In genomic region chr2:99559075-99559662, GRCh38 we compare ENCODE assay signal across 1 cellular context.
A peak's percentile ranks its signal among the peaks of the same experiment; 100 is the strongest.
TF ChIP-seq lines count a peak whose summit lies in the region.

No MANE protein-coding gene starts in this region.

TF ChIP-seq in HepG2, 621 proteins besides CTCF, POLR2A, EP300 and RAD21 (continued from another document and continues in another):
- TF ChIP-seq ZNF784 (CRISPR knock-in tag; IDR thresholded peaks at IDR 0.05; ENCODE audit: borderline replicate concordance) (no peak), PCBP1 (IDR thresholded peaks at IDR 0.05; ENCODE audit: borderline replicate concordance, low read depth, low read length) (no peak), ZBTB8A (CRISPR knock-in tag; IDR thresholded peaks at IDR 0.05; ENCODE audit: borderline replicate concordance, low read depth) (no peak), CCAR2 (optimal IDR thresholded peaks at IDR 0.05; ENCODE audit: low read depth, low read length) (no peak), ZSCAN9 (CRISPR knock-in tag; IDR thresholded peaks at IDR 0.05; ENCODE audit: borderline replicate concordance) (0 out of 2 replicates have a peak, but pooled peaks have one; percentile 37), ZHX1 (CRISPR knock-in tag; IDR thresholded peaks at IDR 0.05; ENCODE audit: low read depth) (no peak), ZNF292 (CRISPR knock-in tag; IDR thresholded peaks at IDR 0.05; ENCODE audit: borderline replicate concordance, low read depth) (no peak), WIZ (CRISPR knock-in tag; IDR thresholded peaks at IDR 0.05) (no peak), ZNF124 (CRISPR knock-in tag; IDR thresholded peaks at IDR 0.05) (peak; percentile 63; the same call in 1 of the 2 replicates), PLSCR1 (CRISPR knock-in tag; IDR thresholded peaks at IDR 0.05; ENCODE audit: borderline replicate concordance) (no peak), ZNF101 (CRISPR knock-in tag; IDR thresholded peaks at IDR 0.05; ENCODE audit: borderline replicate concordance, low read depth) (no peak), ERF (CRISPR knock-in tag; IDR thresholded peaks at IDR 0.05) (peak; percentile 60; the same call in 1 of the 2 replicates), ZBTB1 (CRISPR knock-in tag; IDR thresholded peaks at IDR 0.05; ENCODE audit: borderline replicate concordance) (no peak), KLF13 (CRISPR knock-in tag; IDR thresholded peaks at IDR 0.05) (no peak), THAP9 (CRISPR knock-in tag; IDR thresholded peaks at IDR 0.05; ENCODE audit: borderline replicate concordance) (no peak), ZNF775 (CRISPR knock-in tag; IDR thresholded peaks at IDR 0.05; ENCODE audit: borderline replicate concordance) (no peak), ZNF644 (CRISPR knock-in tag; IDR thresholded peaks at IDR 0.05; ENCODE audit: low read depth) (no peak), ZUFSP (CRISPR knock-in tag; IDR thresholded peaks at IDR 0.05; ENCODE audit: borderline replicate concordance) (no peak), ZNF567 (CRISPR knock-in tag; IDR thresholded peaks at IDR 0.05; ENCODE audit: borderline replicate concordance) (no peak), ZNF816 (CRISPR knock-in tag; IDR thresholded peaks at IDR 0.05; ENCODE audit: borderline replicate concordance) (no peak), ATF2 (CRISPR knock-in tag; IDR thresholded peaks at IDR 0.05) (peak; percentile 49; the same call in 1 of the 2 replicates), ZNF280D (CRISPR knock-in tag; IDR thresholded peaks at IDR 0.05) (no peak), AGO1 (IDR thresholded peaks at IDR 0.05; ENCODE audit: low read depth, low read length, poor library complexity, severe bottlenecking) (no peak), ZNF251 (CRISPR knock-in tag; IDR thresholded peaks at IDR 0.05) (no peak), FOSL1 (CRISPR knock-in tag; IDR thresholded peaks at IDR 0.05; ENCODE audit: borderline replicate concordance) (no peak), MAX (IDR thresholded peaks at IDR 0.05) (no peak), HOXA7 (CRISPR knock-in tag; IDR thresholded peaks at IDR 0.05) (no peak), ZFP1 (CRISPR knock-in tag; IDR thresholded peaks at IDR 0.05) (no peak), ATF7-NPFF (CRISPR knock-in tag; IDR thresholded peaks at IDR 0.05; ENCODE audit: low read depth) (no peak), DMAP1 (CRISPR knock-in tag; IDR thresholded peaks at IDR 0.05) (no peak), KDM5B (CRISPR knock-in tag; IDR thresholded peaks at IDR 0.05; ENCODE audit: borderline replicate concordance) (peak; percentile 31; the same call in 1 of the 2 replicates), PRPF4 (IDR thresholded peaks at IDR 0.05; ENCODE audit: low read depth, low read length, poor library complexity, severe bottlenecking) (no peak), ARNT (IDR thresholded peaks at IDR 0.05) (no peak), NFAT5 (CRISPR knock-in tag; IDR thresholded peaks at IDR 0.05) (no peak), MXD4 (CRISPR knock-in tag; IDR thresholded peaks at IDR 0.05) (peak; percentile 58; the same call in 1 of the 2 replicates), ZNF343 (CRISPR knock-in tag; IDR thresholded peaks at IDR 0.05) (no peak), GABPB1 (CRISPR knock-in tag; IDR thresholded peaks at IDR 0.05) (0 out of 2 replicates have a peak, but pooled peaks have one; percentile 24), ZNF598 (CRISPR knock-in tag; IDR thresholded peaks at IDR 0.05; ENCODE audit: borderline replicate concordance) (0 out of 2 replicates have a peak, but pooled peaks have one; percentile 85), IRF9 (CRISPR knock-in tag; IDR thresholded peaks at IDR 0.05; ENCODE audit: borderline replicate concordance) (no peak)
